ENCODE assay signal across 8 cellular contexts in genomic region chr2:74507926-74508520, GRCh38. TPM values are rescaled to one million over a fixed set of nuclear protein-coding genes. Genes with fewer than 3 reads are reported as not detected.
A peak's percentile ranks its signal among the peaks of the same experiment; 100 is the strongest.
DNase-seq lines count a peak whose midpoint lies in the region; ATAC-seq and TF ChIP-seq lines count a peak whose summit lies in the region.

No MANE protein-coding gene starts in this region.

- H3K4me1 Mint-ChIP-seq in activated CD8-positive, alpha-beta memory T cell treated with anti-CD3 and anti-CD28 coated beads, Interleukin-2, amount 10 ng/mL, durations not matched to agents 7 days and 5 days: peaks cover 54% of the 10 kb centered on the region

- peaks cover 10% of the 10 kb centered on the region for H3K36me3 Mint-ChIP-seq in activated CD8-positive, alpha-beta memory T cell treated with anti-CD3 and anti-CD28 coated beads, Interleukin-2, amount 10 ng/mL, durations not matched to agents 7 days and 5 days

- H3K9me3 ChIP-seq in OCI-LY7 (ENCODE audit: low read length): no peaks in the 10 kb centered on the region
- H3K9me3 ChIP-seq in tibial nerve: no peaks in the 10 kb centered on the region

- TF ChIP-seq EP300 in tibial nerve (IDR thresholded peaks at IDR 0.05): no peak

- no peaks in the 10 kb centered on the region for H3K9me2 ChIP-seq in OCI-LY7 (ENCODE audit: insufficient read depth, low read length)

- peak overlapping the region; percentile 96 for H3K4me2 ChIP-seq in OCI-LY7 (ENCODE audit: low read length)

- peaks cover 21% of the 10 kb centered on the region for H3K4me1 ChIP-seq in OCI-LY7 (ENCODE audit: insufficient read depth, low read length, poor library complexity, severe bottlenecking)
- peaks cover 0 to 46% (median 23%) of the 10 kb centered on the region in 4 donors for H3K4me1 ChIP-seq in tibial nerve

- H3K27ac ChIP-seq in OCI-LY7 (ENCODE audit: low read depth, low read length, poor library complexity, severe bottlenecking) (peak overlapping the region; percentile 81), tibial nerve (peak overlapping the region; percentile 92 to 99 (median 95))

- peaks cover 0 to 27% of the 10 kb centered on the region in 2 donors for H3K27me3 ChIP-seq in tibial nerve

- TF ChIP-seq POLR2A in lower leg skin (IDR thresholded peaks at IDR 0.05) (no peak), tibial nerve (IDR thresholded peaks at IDR 0.05) (no peak)

- CTCF ChIA-PET in activated CD8-positive, alpha-beta memory T cell treated with anti-CD3 and anti-CD28 coated beads, Interleukin-2, amount 10 ng/mL, durations not matched to agents 7 days and 5 days (lab: Charles Lee): interaction anchor here (1.2 to 2.5 kb wide), 8 partner anchors 15 to 79 kb away, joined by 3 to 14 read pairs (median 5); partner anchors contain the start of genes CCDC142, INO80B, MRPL53 and TTC31
- CTCF ChIA-PET in OCI-LY7 (lab: Charles Lee; ENCODE audit: unreplicated experiment): interaction anchor here (1.2 to 1.4 kb wide), 2 partner anchors 14 to 24 kb away, joined by 3 to 4 read pairs; no protein-coding TSS in a partner anchor

- DNase-seq in activated CD8-positive, alpha-beta memory T cell treated with anti-CD3 and anti-CD28 coated beads, Interleukin-2, amount 10 ng/mL, durations not matched to agents 7 days and 5 days: no peak
- DNase-seq in activated CD8-positive, alpha-beta memory T cell treated with anti-CD3 and anti-CD28 coated beads, Interleukin-2, amount 50 U/mL, for 48 hours: no peak
- no peak for DNase-seq in OCI-LY7 (ENCODE audit: low spot score)
- DNase-seq in choroid plexus epithelial cell (ENCODE audit: low read depth): peak; percentile 50
- DNase-seq in lower leg skin (ENCODE audit: low spot score in 2 of 2): no peak
- DNase-seq in tibial nerve (ENCODE audit: low spot score in 2 of 2): no peak
- no peak for DNase-seq in COLO829 (ENCODE audit: low spot score)

- no peaks in the 10 kb centered on the region for H4K20me1 ChIP-seq in OCI-LY7 (ENCODE audit: insufficient read depth, low read length)

- peaks cover 26% of the 10 kb centered on the region for H3K27me3 Mint-ChIP-seq in activated CD8-positive, alpha-beta memory T cell treated with anti-CD3 and anti-CD28 coated beads, Interleukin-2, amount 10 ng/mL, durations not matched to agents 7 days and 5 days

- peaks cover 15% of the 10 kb centered on the region for H3K36me3 ChIP-seq in OCI-LY7 (ENCODE audit: insufficient read depth, low read length)
- H3K36me3 ChIP-seq in tibial nerve: peaks cover 0 to 25% (median 0%) of the 10 kb centered on the region in 3 donors

- TF ChIP-seq CTCF in OCI-LY7 (conservative IDR thresholded peaks at IDR 0.05; ENCODE audit: low read length) (no peak), choroid plexus epithelial cell (conservative IDR thresholded peaks at IDR 0.05; ENCODE audit: low read depth, low read length) (no peak), lower leg skin (IDR thresholded peaks at IDR 0.05) (no peak), tibial nerve (IDR thresholded peaks at IDR 0.05) (no peak)

- ATAC-seq in activated CD8-positive, alpha-beta memory T cell treated with anti-CD3 and anti-CD28 coated beads, Interleukin-2, amount 10 ng/mL, durations not matched to agents 7 days and 5 days: no peak
- peak; percentile 8 for ATAC-seq in HG03045 (IDR thresholded peaks at IDR 0.05; ENCODE audit: unreplicated experiment)

- POLR2A ChIA-PET in OCI-LY7 (lab: Charles Lee): interaction anchor here (1.1 kb wide), 1 partner anchor 50 kb away, joined by 3 read pairs; the partner anchor contains the start of gene WBP1

- WGBS in lower leg skin, 2 donors: 7 to 12% methylated on average over 35 to 38 of the region's 38 CpGs
- WGBS in tibial nerve, 2 donors: 12 to 23% methylated on average over 19 to 38 of the region's 38 CpGs

- H3K4me3 ChIP-seq in OCI-LY7 (ENCODE audit: low read depth, low read length, poor library complexity, severe bottlenecking) (peak overlapping the region; percentile 77), choroid plexus epithelial cell (ENCODE audit: low read depth, low read length) (peak overlapping the region; percentile 100), lower leg skin (ENCODE audit: low read depth, poor library complexity, severe bottlenecking) (peak overlapping the region; percentile 67), tibial nerve (peak overlapping the region; percentile 63 to 88 (median 79))

- H3K4me3 Mint-ChIP-seq in activated CD8-positive, alpha-beta memory T cell treated with anti-CD3 and anti-CD28 coated beads, Interleukin-2, amount 10 ng/mL, durations not matched to agents 7 days and 5 days: peak overlapping the region; percentile 90

- intact Hi-C loops in OCI-LY7 (cut with micrococcal nuclease; ENCODE audit: unreplicated experiment): loop anchor here (1.0 kb wide), 3 partner anchors 21 to 79 kb away; partner anchors contain the start of genes AUP1, HTRA2 and TTC31
- intact Hi-C loops in lower leg skin (cut with DNase I; ENCODE audit: low total_unique reads): no loop called here

- BruUV-seq in OCI-LY7 (replicated peaks; lab: Mats Ljungman, UMichigan): no TSS peak

- H3K79me2 ChIP-seq in OCI-LY7 (ENCODE audit: insufficient read depth, low read depth, low read length): peaks cover 5% of the 10 kb centered on the region; the same call in 1 of the 2 replicates

- peak overlapping the region; percentile 99 for H3K27ac Mint-ChIP-seq in activated CD8-positive, alpha-beta memory T cell treated with anti-CD3 and anti-CD28 coated beads, Interleukin-2, amount 10 ng/mL, durations not matched to agents 7 days and 5 days

- peak overlapping the region; percentile 95 for H2AFZ ChIP-seq in OCI-LY7 (ENCODE audit: low read length)

- H3K9me3 Mint-ChIP-seq in activated CD8-positive, alpha-beta memory T cell treated with anti-CD3 and anti-CD28 coated beads, Interleukin-2, amount 10 ng/mL, durations not matched to agents 7 days and 5 days (ENCODE audit: low read depth): no peaks in the 10 kb centered on the region

RNA-seq across cellular contexts. Expression of gene PCGF1, which starts 0.5 kb away (rescaled TPM):
- 10 to 100 TPM; 15.5 to 34.0 TPM for total RNA-seq in activated CD8-positive, alpha-beta memory T cell treated with anti-CD3 and anti-CD28 coated beads, Interleukin-2, amount 10 ng/mL, durations not matched to agents 7 days and 5 days
- 9.9 and 16.7 TPM in 2 replicates for total RNA-seq in OCI-LY7 (2014; rRNA removed; shearing (Covaris generic))
- total RNA-seq in OCI-LY7 (2022) (15.9 and 21.5 TPM in 2 replicates), lower leg skin (10 to 100 TPM; 13.3 to 38.4 (median 24.1) TPM), tibial nerve (10 to 100 TPM in 3 of 4 donors, 1 to 10 TPM in 1; 9.6 to 32.0 (median 19.1) TPM)

RNA-seq across cellular contexts. Expression of gene TLX2, which starts 6.2 kb away (rescaled TPM):
- 1 to 10 TPM in 1 of 2 experiments, under 1 TPM in 1; 0.82 to 1.3 TPM for total RNA-seq in activated CD8-positive, alpha-beta memory T cell treated with anti-CD3 and anti-CD28 coated beads, Interleukin-2, amount 10 ng/mL, durations not matched to agents 7 days and 5 days
- total RNA-seq in OCI-LY7 (2014; rRNA removed; shearing (Covaris generic)): not detected in 2 replicates
- total RNA-seq in OCI-LY7 (2022): not detected in 2 replicates
- not detected for total RNA-seq in lower leg skin
- total RNA-seq in tibial nerve: not detected

RNA-seq across cellular contexts. Expression of gene LBX2, which starts 8.6 kb away (rescaled TPM):
- 1 to 10 TPM; 1.3 to 2.4 TPM for total RNA-seq in activated CD8-positive, alpha-beta memory T cell treated with anti-CD3 and anti-CD28 coated beads, Interleukin-2, amount 10 ng/mL, durations not matched to agents 7 days and 5 days
- total RNA-seq in OCI-LY7 (2014; rRNA removed; shearing (Covaris generic)): not detected in 2 replicates
- not detected in 2 replicates for total RNA-seq in OCI-LY7 (2022)
- total RNA-seq in lower leg skin: 1 to 10 TPM in 1 of 4 donors, under 1 TPM in 1, not detected in 2; 0.55 to 1.2 TPM
- total RNA-seq in tibial nerve: 1 to 10 TPM in 2 of 4 donors, under 1 TPM in 2; 0.20 to 4.4 (median 1.6) TPM

RNA-seq across cellular contexts. Expression of gene DQX1, which starts 18.0 kb away (rescaled TPM):
- total RNA-seq in activated CD8-positive, alpha-beta memory T cell treated with anti-CD3 and anti-CD28 coated beads, Interleukin-2, amount 10 ng/mL, durations not matched to agents 7 days and 5 days: under 1 TPM; 0.38 to 0.94 TPM
- 0.32 and 0.54 TPM in 2 replicates for total RNA-seq in OCI-LY7 (2014; rRNA removed; shearing (Covaris generic))
- 0.76 and 1.8 TPM in 2 replicates for total RNA-seq in OCI-LY7 (2022)
- 1 to 10 TPM; 1.9 to 8.0 (median 6.2) TPM for total RNA-seq in lower leg skin
- 1 to 10 TPM in 1 of 4 donors, not detected in 3; 6.9 TPM for total RNA-seq in tibial nerve

RNA-seq across cellular contexts. Expression of gene AUP1, which starts 21.5 kb away (rescaled TPM):
- 100 to 1,000 TPM; 140 to 158 TPM for total RNA-seq in activated CD8-positive, alpha-beta memory T cell treated with anti-CD3 and anti-CD28 coated beads, Interleukin-2, amount 10 ng/mL, durations not matched to agents 7 days and 5 days
- total RNA-seq in OCI-LY7 (2014; rRNA removed; shearing (Covaris generic)): 163 and 188 TPM in 2 replicates
- total RNA-seq in OCI-LY7 (2022): 121 and 122 TPM in 2 replicates
- 100 to 1,000 TPM in 3 of 4 donors, 10 to 100 TPM in 1; 94.0 to 116 (median 112) TPM for total RNA-seq in lower leg skin
- total RNA-seq in tibial nerve: 100 to 1,000 TPM; 111 to 207 (median 135) TPM
